1 cellular context compared by ENCODE assay signal in genomic region chr14:101215936-101216335, GRCh38.
TF ChIP-seq lines count a peak whose summit lies in the region.

No MANE protein-coding gene starts in this region.

TF ChIP-seq in H1, 55 proteins besides CTCF, POLR2A, EP300 and RAD21:
- TF ChIP-seq CHD7 (IDR thresholded peaks at IDR 0.05; ENCODE audit: insufficient replicate concordance, low read length) (no peak), ZNF274 (IDR thresholded peaks at IDR 0.05; ENCODE audit: borderline replicate concordance, extremely low read depth, low read length) (no peak), BACH1 (IDR thresholded peaks at IDR 0.05; ENCODE audit: low read length) (no peak), CREB1 (IDR thresholded peaks at IDR 0.05) (no peak), ATF2 (IDR thresholded peaks at IDR 0.05; ENCODE audit: low read length) (no peak), PHF8 (conservative IDR thresholded peaks at IDR 0.05; ENCODE audit: low read depth, low read length) (no peak), FOSL1 (IDR thresholded peaks at IDR 0.05; ENCODE audit: insufficient read depth, low read depth, low read length) (no peak), TBP (IDR thresholded peaks at IDR 0.05; ENCODE audit: low read depth, low read length) (no peak), SAP30 (IDR thresholded peaks at IDR 0.05; ENCODE audit: insufficient read depth, insufficient replicate concordance, low read length) (no peak), EZH2 (IDR thresholded peaks at IDR 0.05; ENCODE audit: low read depth, low read length, severe bottlenecking) (no peak), MAX (IDR thresholded peaks at IDR 0.05) (no peak)
TF ChIP-seq in H1: peak in this region for 0.
